9 cellular contexts compared by ENCODE assay signal in genomic region chr12:108568653-108569154, GRCh38. TPM values are rescaled to one million over a fixed set of nuclear protein-coding genes. Genes with fewer than 3 reads are reported as not detected.
DNase-seq lines count a peak whose midpoint lies in the region; ATAC-seq, FAIRE-seq and TF ChIP-seq lines count a peak whose summit lies in the region.
"Had no signal": no experiment of that assay in that cellular context is flagged by ENCODE, and none has a peak within 500 bp of the region (broad histone marks: within the 10 kb centered on the region; RNA-seq: fewer than 3 reads in every experiment).

No MANE protein-coding gene starts in this region.

- H3K9me3 Mint-ChIP-seq in endothelial cell (ENCODE audit: unreplicated experiment) (no peaks in the 10 kb centered on the region), CD14-positive monocyte (no peaks in the 10 kb centered on the region)

- H3K27ac Mint-ChIP-seq in endothelial cell (ENCODE audit: unreplicated experiment), result no peak overlapping the region
- H3K27ac Mint-ChIP-seq in CD14-positive monocyte, result peak overlapping the region in 3 of 7 donors; percentile 16 to 67 (median 66)

- H3K27me3 Mint-ChIP-seq in endothelial cell (ENCODE audit: unreplicated experiment) (peaks cover 2% of the 10 kb centered on the region), CD14-positive monocyte (ENCODE audit: low read depth in 3 of 3) (peaks cover 0 to 2% (median 2%) of the 10 kb centered on the region in 3 donors)

- no peaks in the 10 kb centered on the region for H3K9me3 ChIP-seq in thymus (ENCODE audit: control insufficient read depth)

- H3K4me3 Mint-ChIP-seq in endothelial cell (ENCODE audit: unreplicated experiment), result peak overlapping the region; percentile 11
- no peak overlapping the region for H3K4me3 Mint-ChIP-seq in CD14-positive monocyte

- TF ChIP-seq CTCF in endothelial cell (IDR thresholded peaks at IDR 0.05; ENCODE audit: unreplicated experiment) (no peak), CD14-positive monocyte (IDR thresholded peaks at IDR 0.05) (no peak)

- peaks cover 3% of the 10 kb centered on the region for H3K4me1 Mint-ChIP-seq in endothelial cell (ENCODE audit: unreplicated experiment)
- peaks cover 25% of the 10 kb centered on the region for H3K4me1 Mint-ChIP-seq in CD14-positive monocyte

- peaks cover 30% of the 10 kb centered on the region for H3K36me3 Mint-ChIP-seq in endothelial cell (ENCODE audit: low read depth, unreplicated experiment)
- peaks cover 50 to 55% of the 10 kb centered on the region in 2 donors for H3K36me3 Mint-ChIP-seq in CD14-positive monocyte

- intact Hi-C loops in CD14-positive monocyte (cut with micrococcal nuclease), result loop anchor here in 1 of 2 donors (10.0 kb wide), 1 partner anchor 386 kb away; no protein-coding TSS in a partner anchor

- peak overlapping the region; percentile 86 for H3K27ac ChIP-seq in thymus (ENCODE audit: low read depth)

- WGBS in thymus, result 8% methylated on average over 9 of the region's 9 CpGs

- peak; percentile 99 for FAIRE-seq in GM19239 (lab: Jason Lieb, UNC)

- H3K27me3 ChIP-seq in thymus (ENCODE audit: control insufficient read depth, insufficient read depth), result no peaks in the 10 kb centered on the region

- ATAC-seq in HG03139 (IDR thresholded peaks at IDR 0.05; ENCODE audit: unreplicated experiment), result peak; percentile 59
- peak; percentile 90 to 91 for ATAC-seq in activated CD4-positive, CD25-positive, alpha-beta regulatory T cell treated with anti-CD3 and anti-CD28 coated beads, Interleukin-2, amount 50 U/mL, for 24 hours

- peaks cover 66% of the 10 kb centered on the region for H3K4me1 ChIP-seq in thymus (ENCODE audit: control insufficient read depth, insufficient read depth, low read length)

- DNase-seq in GM19239 (ENCODE audit: insufficient read length, low spot score), result peak; percentile 38
- no peak for DNase-seq in endothelial cell (ENCODE audit: low spot score)
- no peak for DNase-seq in glomerular visceral epithelial cell (ENCODE audit: extremely low spot score)
- DNase-seq in SW 1271 (lab: John Stamatoyannopoulos, UW), result no peak
- no peak for DNase-seq in CD14-positive monocyte (ENCODE audit: low spot score)

- H3K36me3 ChIP-seq in thymus (ENCODE audit: control insufficient read depth, insufficient read depth), result peaks cover 28% of the 10 kb centered on the region

- H3K4me3 ChIP-seq in thymus (ENCODE audit: low read length), result peak overlapping the region; percentile 24

RNA-seq across cellular contexts. Expression of gene ISCU, which starts 6.3 kb away (rescaled TPM):
- total RNA-seq in endothelial cell (ENCODE audit: unreplicated experiment), result 67.8 TPM
- polyA plus RNA-seq in thymus, result 248 TPM
- 100 to 1,000 TPM; 111 to 114 TPM for polyA plus RNA-seq in CD14-positive monocyte

RNA-seq across cellular contexts. Expression of gene SART3, which starts 7.7 kb away (rescaled TPM):
- total RNA-seq in endothelial cell (ENCODE audit: unreplicated experiment), result 67.8 TPM
- polyA plus RNA-seq in thymus (21.0 TPM), CD14-positive monocyte (10 to 100 TPM; 10.3 to 20.6 TPM)

RNA-seq across cellular contexts. Expression of gene TMEM119, which starts 29.2 kb away (rescaled TPM):
- total RNA-seq in endothelial cell (ENCODE audit: unreplicated experiment), result 0.36 TPM
- 4.0 TPM for polyA plus RNA-seq in thymus
- under 1 TPM; 0.18 to 0.56 TPM for polyA plus RNA-seq in CD14-positive monocyte
- total RNA-seq: NCI-H460 had no signal

RNA-seq across cellular contexts. Expression of gene FICD, which starts 53.6 kb away (rescaled TPM):
- total RNA-seq in endothelial cell (ENCODE audit: unreplicated experiment), result 5.5 TPM
- polyA plus RNA-seq in thymus, result 2.1 TPM
- 1 to 10 TPM; 1.6 to 1.9 TPM for polyA plus RNA-seq in CD14-positive monocyte
